ENCODE assay signal across 8 cellular contexts in the genomic region with DNA sequence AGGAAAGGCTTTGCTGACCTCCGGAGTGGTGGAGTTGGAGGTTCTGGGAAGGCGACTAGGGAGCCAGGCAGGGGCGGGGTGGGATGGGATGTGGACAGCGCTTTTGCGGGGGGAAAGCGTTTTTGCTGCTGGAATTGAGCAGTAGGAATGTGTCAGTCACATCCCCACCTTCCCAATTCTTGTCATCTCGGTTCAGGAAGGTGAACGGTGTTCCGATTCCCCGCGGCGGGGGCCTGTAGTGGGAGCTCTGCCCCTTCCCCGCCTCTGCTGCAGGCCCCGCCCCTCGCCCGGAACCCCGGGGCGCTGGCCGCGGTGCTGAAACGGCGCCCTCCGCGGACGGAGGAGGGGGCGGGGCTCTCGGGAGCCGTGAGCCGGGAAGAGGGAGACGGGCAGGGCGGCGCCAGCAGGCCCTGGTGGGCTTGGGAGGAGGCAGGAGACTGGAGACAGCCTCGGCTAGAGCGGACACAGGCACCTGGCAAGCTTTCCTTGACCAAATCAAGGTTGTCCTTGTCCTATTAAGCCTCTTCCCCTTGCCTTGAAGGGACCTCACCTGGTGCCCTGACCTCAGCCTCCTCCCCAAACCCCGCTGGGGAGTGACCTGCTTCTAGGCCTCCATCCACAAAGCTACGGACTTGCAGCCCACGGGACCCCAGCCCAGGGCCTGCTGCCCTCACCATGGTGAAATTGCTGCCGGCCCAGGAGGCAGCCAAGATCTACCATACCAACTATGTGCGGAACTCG. TPM values are rescaled to one million over a fixed set of nuclear protein-coding genes. Genes with fewer than 3 reads are reported as not detected.
A peak's percentile ranks its signal among the peaks of the same experiment; 100 is the strongest.
DNase-seq lines count a peak whose midpoint lies in the region; ATAC-seq, FAIRE-seq and TF ChIP-seq lines count a peak whose summit lies in the region.

A gene (plus strand): TSS at position 357 of the 741 bp plus-strand sequence. CDS start 319 bp downstream, at position 676.

- 11 to 17% methylated on average over 26 to 40 of the region's 40 CpGs for WGBS in pancreas, 2 donors

- DNase-seq in SIG-M5 treated with dmso at 0.1 percent for 504 hours (lab: John Stamatoyannopoulos, UW; ENCODE audit: unreplicated experiment) (peak; percentile 1), SIG-M5 (lab: John Stamatoyannopoulos, UW) (no peak), NCI-H345 (lab: John Stamatoyannopoulos, UW) (peak; percentile 80), activated T-cell treated with anti-CD3 and anti-CD28 coated beads for 24 hours (ENCODE audit: low read depth) (peak; percentile 20), fibroblast of villous mesenchyme (ENCODE audit: low read depth) (peak; percentile 28), pancreas (peak; percentile 53 to 91 (median 74))

- H3K4me1 ChIP-seq in pancreas: peaks cover 0 to 4% (median 0%) of the 10 kb centered on the region in 3 donors

- no peak for FAIRE-seq in pancreas (lab: Jason Lieb, UNC)

- intact Hi-C loops in pancreas (cut with DNase I): no loop called here

- H3K4me3 ChIP-seq in fibroblast of villous mesenchyme (ENCODE audit: low read depth, low read length) (peak within 1 kb of the TSS; percentile 43), pancreas (peak within 1 kb of the TSS in 3 of 4 donors; percentile 15 to 46 (median 32))

- no peak within 1 kb of the TSS for H3K27ac ChIP-seq in pancreas

- no peaks in the 10 kb centered on the region for H3K27me3 ChIP-seq in pancreas

- no peaks in the 10 kb centered on the region for H3K9me3 ChIP-seq in pancreas

- ATAC-seq in pancreas: peak; percentile 91 to 99 (median 98)
- ATAC-seq in HG02610 (IDR thresholded peaks at IDR 0.05; ENCODE audit: unreplicated experiment): no peak
- no peak for ATAC-seq in GM21576 (IDR thresholded peaks at IDR 0.05; ENCODE audit: unreplicated experiment)

- H3K36me3 ChIP-seq in pancreas: no peaks in the 10 kb centered on the region

- TF ChIP-seq CTCF in fibroblast of villous mesenchyme (IDR thresholded peaks at IDR 0.05; ENCODE audit: insufficient read depth, low read depth, low read length): peak; percentile 2
- TF ChIP-seq CTCF in pancreas (IDR thresholded peaks at IDR 0.05): no peak

RNA-seq across cellular contexts. Expression of the gene that starts here (rescaled TPM):
- total RNA-seq in fibroblast of villous mesenchyme: not detected in 2 replicates
- 1 to 10 TPM; 1.3 to 4.2 (median 2.8) TPM for total RNA-seq in pancreas
- 1 to 10 TPM; 2.0 to 3.3 TPM for polyA plus RNA-seq in pancreas

Comparison
In these comparisons a context has a peak if more than half of its experiments do, and no peak if none do; other contexts are left out.
1. Peak in DNase-seq and H3K4me3 ChIP-seq in fibroblast of villous mesenchyme; RNA of the gene not detected or under 1 TPM.
2. ATAC-seq: peak in pancreas (4 of 4); none in HG02610 (single experiment) and GM21576 (single experiment).